1 cellular context compared by ENCODE assay signal in the genomic region with DNA sequence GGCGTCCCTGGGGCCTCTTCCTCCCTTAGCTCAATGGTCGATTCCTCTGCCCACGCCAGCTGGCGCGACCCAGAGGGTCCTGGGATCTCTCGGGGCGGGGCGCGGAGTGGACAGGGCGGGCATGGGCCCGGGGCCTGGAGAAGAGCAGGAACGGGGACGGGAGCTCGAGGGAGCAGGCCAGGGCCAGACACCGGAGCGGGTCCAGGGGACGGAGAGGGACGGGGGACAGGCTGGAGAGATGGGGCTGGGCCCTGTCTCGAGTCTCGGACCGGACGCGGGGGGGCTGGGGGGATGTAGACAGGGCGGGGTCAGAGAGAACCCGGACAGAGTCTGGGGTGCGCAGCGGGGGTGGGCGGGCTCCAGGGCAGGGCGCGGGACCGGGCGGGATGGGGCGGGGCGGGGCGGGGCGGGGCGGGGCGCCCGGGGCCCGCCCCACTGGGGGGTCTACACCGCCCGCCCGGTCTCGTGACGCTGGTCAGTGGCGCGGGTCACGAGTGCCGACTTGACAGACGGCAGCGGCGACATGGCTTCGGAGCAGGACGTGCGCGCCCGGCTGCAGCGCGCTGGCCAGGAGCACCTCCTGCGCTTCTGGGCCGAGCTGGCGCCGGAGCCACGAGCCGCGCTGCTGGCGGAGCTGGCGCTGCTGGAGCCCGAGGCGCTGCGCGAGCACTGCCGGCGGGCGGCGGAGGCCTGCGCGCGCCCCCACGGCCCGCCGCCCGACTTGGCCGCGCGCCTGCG.
A peak's percentile ranks its signal among the peaks of the same experiment; 100 is the strongest.
TF ChIP-seq lines count a peak whose summit lies in the region.

Gene UAP1L1 (plus strand): TSS at position 508 of the 738 bp plus-strand sequence. CDS start 16 bp downstream, at position 524.

TF ChIP-seq in WTC11, 78 proteins besides CTCF, POLR2A, EP300 and RAD21 (continued from another document):
- TF ChIP-seq, protein P1, sequence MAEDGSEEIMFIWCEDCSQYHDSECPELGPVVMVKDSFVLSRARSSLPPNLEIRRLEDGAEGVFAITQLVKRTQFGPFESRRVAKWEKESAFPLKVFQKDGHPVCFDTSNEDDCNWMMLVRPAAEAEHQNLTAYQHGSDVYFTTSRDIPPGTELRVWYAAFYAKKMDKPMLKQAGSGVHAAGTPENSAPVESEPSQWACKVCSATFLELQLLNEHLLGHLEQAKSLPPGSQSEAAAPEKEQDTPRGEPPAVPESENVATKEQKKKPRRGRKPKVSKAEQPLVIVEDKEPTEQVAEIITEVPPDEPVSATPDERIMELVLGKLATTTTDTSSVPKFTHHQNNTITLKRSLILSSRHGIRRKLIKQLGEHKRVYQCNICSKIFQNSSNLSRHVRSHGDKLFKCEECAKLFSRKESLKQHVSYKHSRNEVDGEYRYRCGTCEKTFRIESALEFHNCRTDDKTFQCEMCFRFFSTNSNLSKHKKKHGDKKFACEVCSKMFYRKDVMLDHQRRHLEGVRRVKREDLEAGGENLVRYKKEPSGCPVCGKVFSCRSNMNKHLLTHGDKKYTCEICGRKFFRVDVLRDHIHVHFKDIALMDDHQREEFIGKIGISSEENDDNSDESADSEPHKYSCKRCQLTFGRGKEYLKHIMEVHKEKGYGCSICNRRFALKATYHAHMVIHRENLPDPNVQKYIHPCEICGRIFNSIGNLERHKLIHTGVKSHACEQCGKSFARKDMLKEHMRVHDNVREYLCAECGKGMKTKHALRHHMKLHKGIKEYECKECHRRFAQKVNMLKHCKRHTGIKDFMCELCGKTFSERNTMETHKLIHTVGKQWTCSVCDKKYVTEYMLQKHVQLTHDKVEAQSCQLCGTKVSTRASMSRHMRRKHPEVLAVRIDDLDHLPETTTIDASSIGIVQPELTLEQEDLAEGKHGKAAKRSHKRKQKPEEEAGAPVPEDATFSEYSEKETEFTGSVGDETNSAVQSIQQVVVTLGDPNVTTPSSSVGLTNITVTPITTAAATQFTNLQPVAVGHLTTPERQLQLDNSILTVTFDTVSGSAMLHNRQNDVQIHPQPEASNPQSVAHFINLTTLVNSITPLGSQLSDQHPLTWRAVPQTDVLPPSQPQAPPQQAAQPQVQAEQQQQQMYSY (CRISPR knock-in tag; IDR thresholded peaks at IDR 0.05), result peak; percentile 50; the same call in 1 of the 2 replicates
- no peak for TF ChIP-seq ZBTB43 (CRISPR knock-in tag; IDR thresholded peaks at IDR 0.05)
- TF ChIP-seq USF2 (CRISPR knock-in tag; IDR thresholded peaks at IDR 0.05), result peak; percentile 65
- peak; percentile 68; the same call in 1 of the 2 replicates for TF ChIP-seq HMGXB4 (CRISPR knock-in tag; IDR thresholded peaks at IDR 0.05)
- no peak for TF ChIP-seq MYBL2 (CRISPR knock-in tag; IDR thresholded peaks at IDR 0.05)
- no peak for TF ChIP-seq EMX1 (CRISPR knock-in tag; IDR thresholded peaks at IDR 0.05)
- TF ChIP-seq, protein P2, sequence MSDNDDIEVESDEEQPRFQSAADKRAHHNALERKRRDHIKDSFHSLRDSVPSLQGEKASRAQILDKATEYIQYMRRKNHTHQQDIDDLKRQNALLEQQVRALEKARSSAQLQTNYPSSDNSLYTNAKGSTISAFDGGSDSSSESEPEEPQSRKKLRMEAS (CRISPR knock-in tag; IDR thresholded peaks at IDR 0.05), result 0 out of 2 replicates have a peak, but pooled peaks have one; percentile 19
